In genomic region chr17:61457226-61457983, GRCh38 we compare ENCODE assay signal across 10 cellular contexts. TPM values are rescaled to one million over a fixed set of nuclear protein-coding genes. Genes with fewer than 3 reads are reported as not detected.
DNase-seq lines count a peak whose midpoint lies in the region; ATAC-seq, FAIRE-seq and TF ChIP-seq lines count a peak whose summit lies in the region.
"Had no signal": no experiment of that assay in that cellular context is flagged by ENCODE, and none has a peak within 500 bp of the region (broad histone marks: within the 10 kb centered on the region; RNA-seq: fewer than 3 reads in every experiment).

No MANE protein-coding gene starts in this region.

- no peak for FAIRE-seq in GM19239 (lab: Jason Lieb, UNC)
- FAIRE-seq: pancreas had no signal

- in situ Hi-C loops in mammary epithelial cell (cut with MboI; ENCODE audit: low sequenced_read_pairs in 2 of 2): no loop called here

- BruUV-seq in mammary epithelial cell (replicated peaks; lab: Mats Ljungman, UMichigan): no TSS peak

- peak overlapping the region; percentile 35 for H3K4me2 ChIP-seq in mammary epithelial cell (ENCODE audit: insufficient read depth, low read depth, low read length)
- H3K4me2 ChIP-seq: BLaER1 had no signal

- no peak for ATAC-seq in left ventricle myocardium superior
- ATAC-seq in lung (ENCODE audit: insufficient read depth, low FRiP score): no peak
- ATAC-seq in upper lobe of left lung (ENCODE audit: low FRiP score in 2 of 2): no peak
- no peak for ATAC-seq in HG03135 (IDR thresholded peaks at IDR 0.05; ENCODE audit: unreplicated experiment)
- no peak for ATAC-seq in HG03571 (IDR thresholded peaks at IDR 0.05; ENCODE audit: unreplicated experiment)

- H3K79me2 ChIP-seq in mammary epithelial cell (ENCODE audit: insufficient read depth, low read length): no peaks in the 10 kb centered on the region

- H3K4me1 ChIP-seq in cardiac muscle cell (ENCODE audit: low read depth) (peaks cover 4% of the 10 kb centered on the region), mammary epithelial cell (ENCODE audit: insufficient read depth, low read length) (peaks cover under 1% of the 10 kb centered on the region), lung (ENCODE audit: control insufficient read depth in 2 of 2, insufficient read depth in 2 of 2, low read length in 2 of 2) (peaks cover 2 to 4% of the 10 kb centered on the region in 2 donors), upper lobe of left lung (peaks cover 20 to 51% (median 29%) of the 10 kb centered on the region in 4 donors)

- peak overlapping the region; percentile 62 for H2AFZ ChIP-seq in mammary epithelial cell (ENCODE audit: low read depth, low read length)

- H3K36me3 ChIP-seq in cardiac muscle cell (no peaks in the 10 kb centered on the region), mammary epithelial cell (ENCODE audit: insufficient read depth, low read length) (no peaks in the 10 kb centered on the region), lung (ENCODE audit: control insufficient read depth in 2 of 2, insufficient read depth in 2 of 2, low read length in 2 of 2) (no peaks in the 10 kb centered on the region), upper lobe of left lung (no peaks in the 10 kb centered on the region)
- H3K36me3 ChIP-seq: BLaER1, pancreas had no signal

- H3K9ac ChIP-seq in mammary epithelial cell (ENCODE audit: insufficient read depth, low read length): no peak overlapping the region
- H3K9ac ChIP-seq: BLaER1 had no signal

- H3K27me3 ChIP-seq in cardiac muscle cell (peaks cover 100% of the 10 kb centered on the region), mammary epithelial cell (ENCODE audit: insufficient read depth, low read length) (peaks cover 34% of the 10 kb centered on the region), lung (ENCODE audit: control insufficient read depth, insufficient read depth) (peaks cover 10% of the 10 kb centered on the region), upper lobe of left lung (peaks cover 0 to 69% (median 42%) of the 10 kb centered on the region in 4 donors)

- no peak overlapping the region for H3K27ac ChIP-seq in cardiac muscle cell
- H3K27ac ChIP-seq in mammary epithelial cell (ENCODE audit: insufficient read depth, low read depth, low read length): no peak overlapping the region
- H3K27ac ChIP-seq in lung (ENCODE audit: low read depth in 1 of 2, low read length in 1 of 2): peak overlapping the region in 1 of 2 donors; percentile 81
- H3K27ac ChIP-seq in upper lobe of left lung: peak overlapping the region; percentile 78 to 92 (median 86)
- H3K27ac ChIP-seq: BLaER1, pancreas had no signal

- dilution Hi-C loops in mammary epithelial cell (cut with HindIII; ENCODE audit: low sequenced_read_pairs): no loop called here

- TF ChIP-seq EP300 in upper lobe of left lung (IDR thresholded peaks at IDR 0.05): no peak

- intact Hi-C loops in left ventricle myocardium superior (cut with micrococcal nuclease): no loop called here
- intact Hi-C loops in mammary epithelial cell (cut with micrococcal nuclease): no loop called here

- CTCF ChIA-PET in mammary epithelial cell (lab: Charles Lee; ENCODE audit: low non-redundant PET): no interaction called here

- 21% methylated on average over 31 of the region's 39 CpGs for WGBS in mammary epithelial cell (ENCODE audit: low coverage, missing lambda C conversion rate)
- WGBS in lung, 2 donors: 4 to 15% methylated on average over 39 of the region's 39 CpGs
- 10 to 11% methylated on average over 23 to 39 of the region's 39 CpGs for WGBS in upper lobe of left lung, 2 donors

- no peaks in the 10 kb centered on the region for H4K20me1 ChIP-seq in mammary epithelial cell (ENCODE audit: insufficient read depth, low read length)
- H4K20me1 ChIP-seq: BLaER1 had no signal

- H3K4me3 ChIP-seq in cardiac muscle cell: peak overlapping the region; percentile 2
- H3K4me3 ChIP-seq in mammary epithelial cell (replicated peaks in 1 of 3; ENCODE audit: insufficient read depth in 1 of 3, low read depth in 2 of 3, low read length in 3 of 3): no peak overlapping the region
- H3K4me3 ChIP-seq in lung: peak overlapping the region; percentile 38
- H3K4me3 ChIP-seq in upper lobe of left lung: peak overlapping the region in 3 of 4 donors; percentile 18 to 52 (median 52)
- H3K4me3 ChIP-seq: BLaER1 had no signal

- TF ChIP-seq POLR2A in upper lobe of left lung (IDR thresholded peaks at IDR 0.05): no peak

- DNase-seq in cardiac muscle cell (ENCODE audit: low read depth in 1 of 2, low spot score in 1 of 2) (no peak), left ventricle myocardium superior (no peak), mammary epithelial cell (no peak), lung (ENCODE audit: low spot score) (no peak), upper lobe of left lung (peak in 1 of 2 donors; percentile 73), GM19239 (ENCODE audit: insufficient read length, low spot score) (no peak)

- H3K9me3 ChIP-seq in cardiac muscle cell (ENCODE audit: low read depth) (no peaks in the 10 kb centered on the region), mammary epithelial cell (replicated peaks; ENCODE audit: insufficient read depth, low read length) (peaks cover 6% of the 10 kb centered on the region), lung (ENCODE audit: control insufficient read depth in 2 of 2, insufficient read depth in 1 of 2, low read length in 1 of 2) (no peaks in the 10 kb centered on the region), upper lobe of left lung (no peaks in the 10 kb centered on the region)
- H3K9me3 ChIP-seq: pancreas had no signal

- no peak for TF ChIP-seq CTCF in cardiac muscle cell (IDR thresholded peaks at IDR 0.05; ENCODE audit: low read depth, low read length)
- no peak for TF ChIP-seq CTCF in mammary epithelial cell (conservative IDR thresholded peaks at IDR 0.05 in 1 of 2, IDR thresholded peaks at IDR 0.05 in 1 of 2; ENCODE audit: extremely low read depth in 1 of 2, insufficient read depth in 1 of 2, low read depth in 1 of 2, low read length in 2 of 2)
- no peak for TF ChIP-seq CTCF in lung (IDR thresholded peaks at IDR 0.05; ENCODE audit: control extremely low read depth, extremely low read depth)
- TF ChIP-seq CTCF in upper lobe of left lung (IDR thresholded peaks at IDR 0.05): no peak

RNA-seq across cellular contexts. Expression of gene TBX4, which starts 5.2 kb away (rescaled TPM):
- 1.6 and 1.9 TPM in 2 replicates for total RNA-seq in cardiac muscle cell
- polyA plus RNA-seq in cardiac muscle cell: 0.54 and 2.6 TPM in 2 replicates
- total RNA-seq in left ventricle myocardium superior: not detected
- under 1 TPM in 1 of 2 donors, not detected in 1; 0.33 TPM for total RNA-seq in mammary epithelial cell
- 0.03 TPM for polyA plus RNA-seq in mammary epithelial cell
- polyA minus RNA-seq in mammary epithelial cell: not detected
- 10 to 100 TPM; 28.7 to 53.7 TPM for total RNA-seq in lung
- polyA plus RNA-seq in lung: 10 to 100 TPM in 1 of 2 donors, 1 to 10 TPM in 1; 6.1 to 15.3 TPM
- total RNA-seq in upper lobe of left lung: 10 to 100 TPM; 10.2 to 69.1 (median 22.7) TPM
- total RNA-seq: pancreas had no signal
- polyA plus RNA-seq: pancreas had no signal

RNA-seq across cellular contexts. Expression of gene TBX2, which starts 57.8 kb away (rescaled TPM):
- 228 and 273 TPM in 2 replicates for total RNA-seq in cardiac muscle cell
- 193 and 212 TPM in 2 replicates for polyA plus RNA-seq in cardiac muscle cell
- total RNA-seq in left ventricle myocardium superior: 9.1 TPM
- 1 to 10 TPM; 1.5 to 4.8 TPM for total RNA-seq in mammary epithelial cell
- polyA plus RNA-seq in mammary epithelial cell: not detected
- polyA minus RNA-seq in mammary epithelial cell: not detected
- total RNA-seq in lung: 100 to 1,000 TPM; 106 to 155 TPM
- polyA plus RNA-seq in lung: 10 to 100 TPM; 44.5 to 52.2 TPM
- total RNA-seq in upper lobe of left lung: 100 to 1,000 TPM in 2 of 6 donors, 10 to 100 TPM in 4; 22.4 to 130 (median 92.7) TPM

Comparison
In these comparisons a context has a peak if more than half of its experiments do, and no peak if none do; other contexts are left out.
1. H3K27ac ChIP-seq: peak in upper lobe of left lung (4 of 4); none in cardiac muscle cell (single experiment) and mammary epithelial cell (single experiment).
2. H3K4me3 ChIP-seq: peak in cardiac muscle cell (single experiment), lung (single experiment) and upper lobe of left lung (3 of 4); none in mammary epithelial cell (0 of 3).